ENCODE assay signal across 8 cellular contexts in genomic region chr3:171704002-171704401, GRCh38.
DNase-seq lines count a peak whose midpoint lies in the region; ATAC-seq, FAIRE-seq and TF ChIP-seq lines count a peak whose summit lies in the region.

No MANE protein-coding gene starts in this region.

- no peaks in the 10 kb centered on the region for H3K27me3 ChIP-seq in brain microvascular endothelial cell (replicated peaks)

- WGBS in lower leg skin, 2 donors = 33 to 42% methylated on average over 2 of the region's 2 CpGs

- peak; percentile 39 for FAIRE-seq in GM18507 (lab: Jason Lieb, UNC)

- no peaks in the 10 kb centered on the region for H3K36me3 ChIP-seq in brain microvascular endothelial cell (replicated peaks)

- no peak for ATAC-seq in GM19328 (IDR thresholded peaks at IDR 0.05; ENCODE audit: unreplicated experiment)

- intact Hi-C loops in lower leg skin (cut with DNase I; ENCODE audit: low total_unique reads) = no loop called here

- TF ChIP-seq POLR2A in lower leg skin (IDR thresholded peaks at IDR 0.05) = no peak

- TF ChIP-seq CTCF in C4-2B (conservative IDR thresholded peaks at IDR 0.05) (peak; percentile 79), brain microvascular endothelial cell (IDR thresholded peaks at IDR 0.05; ENCODE audit: low read depth, low read length, missing control alignments) (peak; percentile 82), lower leg skin (IDR thresholded peaks at IDR 0.05) (no peak)

- DNase-seq in GM18507 (ENCODE audit: extremely low spot score, insufficient read length, low read depth) (no peak), NCI-H82 (lab: John Stamatoyannopoulos, UW) (peak; percentile 73), brain microvascular endothelial cell (peak; percentile 37), medulla oblongata (ENCODE audit: extremely low spot score) (peak; percentile 26), lower leg skin (ENCODE audit: low spot score in 2 of 2) (no peak), OCI-M2 (lab: John Stamatoyannopoulos, UW; ENCODE audit: unreplicated experiment) (no peak)

- H3K4me3 ChIP-seq in brain microvascular endothelial cell (ENCODE audit: low read depth, low read length) (no peak overlapping the region), lower leg skin (ENCODE audit: low read depth, poor library complexity, severe bottlenecking) (no peak overlapping the region)

- H3K27ac ChIP-seq in C4-2B (no peak overlapping the region), brain microvascular endothelial cell (no peak overlapping the region)

- in situ Hi-C loops in brain microvascular endothelial cell (cut with HindIII; ENCODE audit: low pct_ligation_motif_present, low sequenced_read_pairs) = no loop called here

Comparison
In these comparisons a context has a peak if more than half of its experiments do, and no peak if none do; other contexts are left out.
1. CTCF ChIP-seq: peak in C4-2B (single experiment) and brain microvascular endothelial cell (single experiment); none in lower leg skin (0 of 3).
2. DNase-seq: peak in NCI-H82 (single experiment), brain microvascular endothelial cell (single experiment) and medulla oblongata (single experiment); none in GM18507 (single experiment), lower leg skin (0 of 2) and OCI-M2 (single experiment).